Comparison of ENCODE assay signal across 27 cellular contexts in genomic region chr6:159916237-159916636, GRCh38. TPM values are rescaled to one million over a fixed set of nuclear protein-coding genes. Genes with fewer than 3 reads are reported as not detected.
"Had no signal": no experiment of that assay in that cellular context is flagged by ENCODE, and none has a peak within 500 bp of the region (broad histone marks: within the 10 kb centered on the region; RNA-seq: fewer than 3 reads in every experiment).

No MANE protein-coding gene starts in this region.

- H3K27me3 ChIP-seq: colonic mucosa, gastrocnemius medialis had no signal

- H3K27ac ChIP-seq: colonic mucosa, gastrocnemius medialis, heart right ventricle, left ventricle myocardium inferior, lower lobe of right lung had no signal

- H3K4me3 ChIP-seq: colonic mucosa, esophagus squamous epithelium, gastrocnemius medialis, heart right ventricle, left ventricle myocardium inferior, lower lobe of right lung, mucosa of descending colon had no signal

- H3K36me3 ChIP-seq: colonic mucosa, esophagus squamous epithelium, gastrocnemius medialis, heart right ventricle, left ventricle myocardium inferior, lower lobe of right lung had no signal

- ATAC-seq: effector memory CD8-positive, alpha-beta T cell; gastrocnemius medialis; heart right ventricle; left colon; lower lobe of right lung; mucosa of descending colon; naive thymus-derived CD4-positive, alpha-beta T cell had no signal

- DNase-seq: colonic mucosa; cortex of kidney; effector CD8-positive, alpha-beta T cell; effector memory CD8-positive, alpha-beta T cell; endodermal cell; erythroblast; esophagus squamous epithelium; foreskin melanocyte; gastrocnemius medialis; glutamatergic neuron; heart right ventricle; hippocampal formation; left colon; left ventricle myocardium inferior; lower lobe of right lung; mesenchymal stem cell; mucosa of descending colon; naive thymus-derived CD4-positive, alpha-beta T cell had no signal

- H3K9me3 ChIP-seq: colonic mucosa, esophagus squamous epithelium, gastrocnemius medialis, heart right ventricle, lower lobe of right lung, mucosa of descending colon had no signal

- H3K4me1 ChIP-seq: colonic mucosa, gastrocnemius medialis, heart right ventricle, left ventricle myocardium inferior, lower lobe of right lung had no signal

RNA-seq across cellular contexts. Expression of gene MAS1, which starts 25.4 kb away (rescaled TPM):
- total RNA-seq: colonic mucosa; dermis microvascular lymphatic vessel endothelial cell; endodermal cell; esophagus mucosa; esophagus squamous epithelium; gastrocnemius medialis; glomerular endothelial cell; kidney epithelial cell; left colon; left lobe of liver; left ventricle myocardium inferior; lower lobe of right lung; lung microvascular endothelial cell; mesenteric fat pad; mesothelial cell of epicardium; mucosa of descending colon; naive thymus-derived CD4-positive, alpha-beta T cell had no signal
- polyA plus RNA-seq: heart right ventricle; keratinocyte; naive thymus-derived CD4-positive, alpha-beta T cell had no signal
